1 cellular context compared by ENCODE assay signal in genomic region chr7:156275292-156275691, GRCh38.
TF ChIP-seq lines count a peak whose summit lies in the region.

No MANE protein-coding gene starts in this region.

TF ChIP-seq in HepG2, 621 proteins besides CTCF, POLR2A, EP300 and RAD21 (continued from another document):
- TF ChIP-seq NFE2L2 (IDR thresholded peaks at IDR 0.05; ENCODE audit: low read length) = 0 out of 2 replicates have a peak, but pooled peaks have one; percentile 24
TF ChIP-seq in HepG2: peak in this region for 1.
